ENCODE assay signal across 13 cellular contexts in genomic region chr1:30929944-30930525, GRCh38. TPM values are rescaled to one million over a fixed set of nuclear protein-coding genes. Genes with fewer than 3 reads are reported as not detected.
DNase-seq lines count a peak whose midpoint lies in the region; ATAC-seq and TF ChIP-seq lines count a peak whose summit lies in the region.
"Had no signal": no experiment of that assay in that cellular context is flagged by ENCODE, and none has a peak within 500 bp of the region (broad histone marks: within the 10 kb centered on the region; RNA-seq: fewer than 3 reads in every experiment).

No MANE protein-coding gene starts in this region.

- WGBS in IMR-90 (ENCODE audit: extremely low coverage in 2 of 2, insufficient read length in 1 of 2), 2 experiments, result no CpG with 5 or more reads among the region's 8 CpGs

- no peak overlapping the region for H4K5ac ChIP-seq in IMR-90 (ENCODE audit: low read depth, low read length)

- no peak overlapping the region for H2BK120ac ChIP-seq in IMR-90 (ENCODE audit: low read depth, low read length)

- no peak overlapping the region for H3K4me2 ChIP-seq in IMR-90 (ENCODE audit: low read depth, low read length)

- no peak overlapping the region for H3K18ac ChIP-seq in IMR-90 (ENCODE audit: low read depth, low read length)

- H3K4me1 Mint-ChIP-seq in mesothelial cell of epicardium, result peaks cover 25% of the 10 kb centered on the region
- peaks cover 2% of the 10 kb centered on the region for H3K4me1 Mint-ChIP-seq in activated CD4-positive, alpha-beta memory T cell treated with anti-CD3 and anti-CD28 coated beads, Interleukin-2, amount 10 ng/mL, durations not matched to agents 7 days and 5 days

- H2AFZ ChIP-seq in IMR-90 (replicated peaks; ENCODE audit: low read length, poor library complexity), result no peak overlapping the region

- no peak overlapping the region for H3K14ac ChIP-seq in IMR-90 (replicated peaks; ENCODE audit: low read depth, low read length)

- no peaks in the 10 kb centered on the region for H3K9me3 ChIP-seq in IMR-90 (ENCODE audit: control insufficient read depth, insufficient read depth, low read length)
- H3K9me3 ChIP-seq: thoracic aorta had no signal

- H3K4me3 Mint-ChIP-seq in mesothelial cell of epicardium, result no peak overlapping the region
- H3K4me3 Mint-ChIP-seq in activated CD4-positive, alpha-beta memory T cell treated with anti-CD3 and anti-CD28 coated beads, Interleukin-2, amount 10 ng/mL, durations not matched to agents 7 days and 5 days, result no peak overlapping the region
- H3K4me3 Mint-ChIP-seq: CD14-positive monocyte had no signal

- dilution Hi-C loops in IMR-90 (cut with HindIII; ENCODE audit: low sequenced_read_pairs, unreplicated experiment), result no loop called here

- intact Hi-C loops in IMR-90 (cut with micrococcal nuclease), result loop anchor here (5.0 kb wide), 1 partner anchor 148 kb away; no protein-coding TSS in a partner anchor
- intact Hi-C loops in dorsolateral prefrontal cortex (cut with DNase I), result loop anchor here in 1 of 2 donors (10.0 kb wide), 1 partner anchor 135 kb away; the partner anchor contains the start of gene PUM1

- H3K27me3 Mint-ChIP-seq in mesothelial cell of epicardium (ENCODE audit: low read depth), result no peaks in the 10 kb centered on the region
- no peaks in the 10 kb centered on the region for H3K27me3 Mint-ChIP-seq in activated CD4-positive, alpha-beta memory T cell treated with anti-CD3 and anti-CD28 coated beads, Interleukin-2, amount 10 ng/mL, durations not matched to agents 7 days and 5 days

- no peak for TF ChIP-seq RAD21 in IMR-90 (IDR thresholded peaks at IDR 0.05; ENCODE audit: low read length)

- H4K8ac ChIP-seq in IMR-90 (ENCODE audit: low read depth in 2 of 2, low read length in 2 of 2), result no peak overlapping the region

- H2BK20ac ChIP-seq in IMR-90 (ENCODE audit: low read depth, low read length), result no peak overlapping the region

- H3K36me3 ChIP-seq in IMR-90 (ENCODE audit: control insufficient read depth, insufficient read depth, low read length), result peaks cover 25% of the 10 kb centered on the region

- H3K27me3 ChIP-seq in IMR-90 (ENCODE audit: control insufficient read depth, insufficient read depth, low read length), result no peaks in the 10 kb centered on the region
- H3K27me3 ChIP-seq in dorsolateral prefrontal cortex, result no peaks in the 10 kb centered on the region

- no peak for TF ChIP-seq CTCF in IMR-90 (conservative IDR thresholded peaks at IDR 0.05; ENCODE audit: low read depth, low read length)
- no peak for TF ChIP-seq CTCF in dorsolateral prefrontal cortex (IDR thresholded peaks at IDR 0.05 in 54 of 56, conservative IDR thresholded peaks at IDR 0.05 in 2 of 56; ENCODE audit: low read depth in 1 of 56, partially characterized antibody in 56 of 56)
- TF ChIP-seq CTCF in mesothelial cell of epicardium (IDR thresholded peaks at IDR 0.05; ENCODE audit: unreplicated experiment), result no peak

- H3K27ac ChIP-seq in IMR-90 (ENCODE audit: insufficient read depth, low read length), result no peak overlapping the region
- H3K27ac ChIP-seq in dorsolateral prefrontal cortex, result peak overlapping the region in 33 of 59 donors; percentile 7 to 75 (median 38)
- H3K27ac ChIP-seq: thoracic aorta had no signal

- H3K36me3 Mint-ChIP-seq in mesothelial cell of epicardium, result peaks cover 17% of the 10 kb centered on the region
- peaks cover 16% of the 10 kb centered on the region for H3K36me3 Mint-ChIP-seq in activated CD4-positive, alpha-beta memory T cell treated with anti-CD3 and anti-CD28 coated beads, Interleukin-2, amount 10 ng/mL, durations not matched to agents 7 days and 5 days (ENCODE audit: low read depth)

- peaks cover 13 to 19% of the 10 kb centered on the region in 2 experiments for H3K79me1 ChIP-seq in IMR-90 (ENCODE audit: low read depth in 1 of 2, low read length in 2 of 2)

- H3K4ac ChIP-seq in IMR-90 (ENCODE audit: low read depth, low read length), result no peak overlapping the region

- H3K27ac Mint-ChIP-seq in mesothelial cell of epicardium, result peak overlapping the region; percentile 16
- H3K27ac Mint-ChIP-seq in activated CD4-positive, alpha-beta memory T cell treated with anti-CD3 and anti-CD28 coated beads, Interleukin-2, amount 10 ng/mL, durations not matched to agents 7 days and 5 days, result no peak overlapping the region

- no peak overlapping the region for H4K91ac ChIP-seq in IMR-90 (ENCODE audit: insufficient read depth, low read depth, low read length)

- no peak overlapping the region for H3K56ac ChIP-seq in IMR-90 (ENCODE audit: extremely low read depth, insufficient read depth, low read length)

- H2BK5ac ChIP-seq in IMR-90 (ENCODE audit: low read depth, low read length, poor library complexity, severe bottlenecking), result no peak overlapping the region

- H3K9me1 ChIP-seq in IMR-90 (ENCODE audit: insufficient read depth, low read length), result peaks cover 21% of the 10 kb centered on the region

- DNase-seq in DMS 273 (lab: John Stamatoyannopoulos, UW; ENCODE audit: unreplicated experiment) (peak; percentile 43), DMS 273 treated with DMSO at 0.1 percent for 48 hours (lab: John Stamatoyannopoulos, UW) (no peak), IMR-90 (no peak), dorsolateral prefrontal cortex (no peak), mesothelial cell of epicardium (ENCODE audit: low spot score in 2 of 2, unreplicated experiment in 2 of 2) (no peak), NCI-H1092 treated with DMSO at 0.1 percent for 48 hours (lab: John Stamatoyannopoulos, UW) (no peak), NOMO-1 (lab: John Stamatoyannopoulos, UW; ENCODE audit: unreplicated experiment in 2 of 2) (no peak)
- DNase-seq in activated CD4-positive, alpha-beta memory T cell treated with anti-CD3 and anti-CD28 coated beads, Interleukin-2, amount 10 ng/mL, durations not matched to agents 7 days and 5 days, result no peak
- DNase-seq: 8988T, kidney, NCI-H446 treated with DMSO at 0.1 percent for 48 hours had no signal

- H2BK15ac ChIP-seq in IMR-90 (ENCODE audit: low read depth, low read length), result no peak overlapping the region

- H2AK9ac ChIP-seq in IMR-90 (replicated peaks; ENCODE audit: low read depth, low read length, poor library complexity), result no peak overlapping the region

- H3K9me3 Mint-ChIP-seq in mesothelial cell of epicardium, result no peaks in the 10 kb centered on the region
- no peaks in the 10 kb centered on the region for H3K9me3 Mint-ChIP-seq in activated CD4-positive, alpha-beta memory T cell treated with anti-CD3 and anti-CD28 coated beads, Interleukin-2, amount 10 ng/mL, durations not matched to agents 7 days and 5 days
- H3K9me3 Mint-ChIP-seq: CD14-positive monocyte had no signal

- no peak overlapping the region for H3K23ac ChIP-seq in IMR-90 (ENCODE audit: low read depth, low read length)

- no TSS peak for BruUV-seq in IMR-90 (replicated peaks; lab: Mats Ljungman, UMichigan)

- H2AK5ac ChIP-seq in IMR-90 (ENCODE audit: low read depth, low read length), result no peak overlapping the region

- no peak for TF ChIP-seq POLR2A in IMR-90 (IDR thresholded peaks at IDR 0.05; ENCODE audit: low read depth, low read length)

- no peak overlapping the region for H3K4me3 ChIP-seq in IMR-90 (ENCODE audit: insufficient read depth, low read depth, low read length)
- H3K4me3 ChIP-seq in dorsolateral prefrontal cortex, result no peak overlapping the region
- H3K4me3 ChIP-seq: thoracic aorta had no signal

- CTCF ChIA-PET in IMR-90 (lab: Yijun Ruan, JAX), result interaction anchor here (1.1 kb wide), 1 partner anchor 9 kb away, joined by 5 read pairs; no protein-coding TSS in a partner anchor
- CTCF ChIA-PET in activated CD4-positive, alpha-beta memory T cell treated with anti-CD3 and anti-CD28 coated beads, Interleukin-2, amount 10 ng/mL, durations not matched to agents 7 days and 5 days (lab: Charles Lee), result interaction anchor here (1.1 to 5.1 kb wide), 3 partner anchors 125 to 211 kb away, joined by 4 to 37 read pairs (median 4); no protein-coding TSS in a partner anchor

- POLR2A ChIA-PET in IMR-90 (lab: Charles Lee; ENCODE audit: unreplicated experiment), result no interaction called here
- POLR2A ChIA-PET in activated CD4-positive, alpha-beta memory T cell treated with anti-CD3 and anti-CD28 coated beads, Interleukin-2, amount 10 ng/mL, durations not matched to agents 7 days and 5 days (lab: Charles Lee), result no interaction called here

- no peak overlapping the region for H3K9ac ChIP-seq in IMR-90 (ENCODE audit: low read depth, low read length)

- ATAC-seq in IMR-90 (ENCODE audit: low read depth), result 0 out of 2 replicates have a peak, but pooled peaks have one; percentile 3

- peaks cover 28% of the 10 kb centered on the region for H4K20me1 ChIP-seq in IMR-90 (ENCODE audit: insufficient read depth, low read length)

- H3K4me1 ChIP-seq in IMR-90 (ENCODE audit: control insufficient read depth, insufficient read depth, low read length), result peaks cover 8% of the 10 kb centered on the region

- in situ Hi-C loops in IMR-90 (cut with MboI; ENCODE audit: low sequenced_read_pairs), result no loop called here

TF ChIP-seq in IMR-90, 13 proteins besides CTCF, POLR2A, EP300 and RAD21:
- TF ChIP-seq SMC3 (IDR thresholded peaks at IDR 0.05; ENCODE audit: low read depth, low read length), result no peak
- no peak for TF ChIP-seq USF2 (IDR thresholded peaks at IDR 0.05; ENCODE audit: low read depth, low read length)
- TF ChIP-seq BHLHE40 (IDR thresholded peaks at IDR 0.05; ENCODE audit: low read depth, low read length), result no peak
- TF ChIP-seq RCOR1 (IDR thresholded peaks at IDR 0.05; ENCODE audit: insufficient replicate concordance, low read length), result no peak
- TF ChIP-seq MXI1 (IDR thresholded peaks at IDR 0.05; ENCODE audit: borderline replicate concordance, low read depth, low read length), result no peak
- TF ChIP-seq FOS (IDR thresholded peaks at IDR 0.05; ENCODE audit: low read depth, low read length), result no peak
- TF ChIP-seq CEBPB (IDR thresholded peaks at IDR 0.05; ENCODE audit: low read depth, low read length), result no peak
- TF ChIP-seq CHD1 (IDR thresholded peaks at IDR 0.05; ENCODE audit: low read depth, low read length), result no peak

RNA-seq across cellular contexts. Expression of gene SDC3, which starts 21.5 kb away (rescaled TPM):
- 13.1 and 14.2 TPM in 2 replicates for total RNA-seq in IMR-90 (2012; rRNA removed)
- 71.5 and 75.7 TPM in 2 replicates for polyA plus RNA-seq in IMR-90 (2012; rRNA removed)
- 47.3 and 81.5 TPM in 2 replicates for polyA plus RNA-seq in IMR-90 (2012; cell fraction: cytosol; rRNA removed)
- polyA plus RNA-seq in IMR-90 (2012; cell fraction: nucleus; rRNA removed; ENCODE audit: low replicate concordance), result 36.2 and 50.9 TPM in 2 replicates
- total RNA-seq in dorsolateral prefrontal cortex, result 100 to 1,000 TPM in 115 of 120 experiments, 10 to 100 TPM in 5; 83.7 to 243 (median 122) TPM
- 43.2 to 46.7 TPM (median 43.3 TPM) in 3 replicates for total RNA-seq in mesothelial cell of epicardium
- total RNA-seq in activated CD4-positive, alpha-beta memory T cell treated with anti-CD3 and anti-CD28 coated beads, Interleukin-2, amount 10 ng/mL, durations not matched to agents 7 days and 5 days, result not detected

Comparison
In these comparisons a context has a peak if more than half of its experiments do, and no peak if none do; other contexts are left out.
1. RNA of gene SDC3, which starts 21.5 kb away (total RNA-seq): 83.7 to 243 TPM in dorsolateral prefrontal cortex, 43.2 to 46.7 TPM in mesothelial cell of epicardium and 13.1 to 14.2 TPM in IMR-90; not detected in activated CD4-positive, alpha-beta memory T cell treated with anti-CD3 and anti-CD28 coated beads, Interleukin-2, amount 10 ng/mL, durations not matched to agents 7 days and 5 days; every median in the first group is over 10 times any median in the second.